In the genomic region with DNA sequence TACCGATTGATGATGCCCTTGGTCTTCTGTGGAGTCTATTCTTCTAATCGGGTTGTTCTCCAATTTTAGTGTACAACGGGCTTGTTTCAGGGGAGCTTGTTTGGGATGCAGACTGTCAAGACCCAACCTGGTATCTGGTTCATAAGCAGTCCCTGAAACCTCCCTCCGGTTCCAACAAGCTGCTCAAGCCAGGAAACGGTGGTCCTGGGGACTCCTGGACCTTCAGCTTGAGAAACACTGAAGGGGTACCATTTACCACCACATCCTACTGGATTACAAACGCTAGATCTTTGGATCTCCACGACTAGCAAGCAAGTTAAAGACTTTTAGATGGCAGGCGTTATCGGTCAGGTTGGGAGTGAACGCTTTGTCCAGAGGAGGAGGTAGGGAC, we compare ENCODE assay signal across 8 cellular contexts. TPM values are rescaled to one million over a fixed set of nuclear protein-coding genes. Genes with fewer than 3 reads are reported as not detected.
DNase-seq lines count a peak whose midpoint lies in the region; FAIRE-seq and TF ChIP-seq lines count a peak whose summit lies in the region.

No MANE protein-coding gene starts in this region.

- peak overlapping the region; percentile 87 to 94 for H3K4me3 ChIP-seq in CD4-positive, alpha-beta memory T cell (ENCODE audit: low read length in 2 of 2)
- H3K4me3 ChIP-seq in KMS-11 (IDR thresholded peaks at IDR 0.05; ENCODE audit: insufficient read depth, low read depth, low read length) (no peak overlapping the region), dorsolateral prefrontal cortex (peak overlapping the region; percentile 44 to 94 (median 82)), neuronal stem cell (ENCODE audit: low read length in 2 of 2) (peak overlapping the region; percentile 84 to 87)

- no peak overlapping the region for H4K8ac ChIP-seq in neuronal stem cell (ENCODE audit: low read depth, low read length)

- H3K4ac ChIP-seq in neuronal stem cell (ENCODE audit: low read length): no peak overlapping the region

- no peaks in the 10 kb centered on the region for H3K9me3 ChIP-seq in CD4-positive, alpha-beta memory T cell (ENCODE audit: control insufficient read depth in 1 of 2, low read length in 2 of 2)
- H3K9me3 ChIP-seq in neuronal stem cell (replicated peaks in 1 of 2; ENCODE audit: control insufficient read depth in 2 of 2, insufficient read depth in 1 of 2, low read depth in 1 of 2, low read length in 2 of 2): no peaks in the 10 kb centered on the region

- peak overlapping the region; percentile 86 to 100 (median 98) for H3K4me3 Mint-ChIP-seq in CD4-positive, alpha-beta memory T cell

- no peak overlapping the region for H4K91ac ChIP-seq in neuronal stem cell (ENCODE audit: low read depth, low read length, poor library complexity)

- DNase-seq in CD4-positive, alpha-beta memory T cell: no peak
- DNase-seq in dorsolateral prefrontal cortex (no peak), neuronal stem cell (ENCODE audit: low spot score) (no peak), HTR-8/SVneo (ENCODE audit: insufficient read length, low spot score) (no peak), GOT3 (lab: John Stamatoyannopoulos, UW) (no peak), inferior parietal cortex (ENCODE audit: extremely low spot score) (no peak), dermis blood vessel endothelial cell (no peak)

- POLR2A ChIA-PET in CD4-positive, alpha-beta memory T cell (lab: Charles Lee; ENCODE audit: partially characterized antibody): interaction anchor here (0.7 to 4.3 kb wide), 34 partner anchors 9 to 795 kb away, joined by 3 to 195 read pairs (median 6); partner anchors contain the start of genes VPS4B and ZCCHC2

- H3K27ac Mint-ChIP-seq in CD4-positive, alpha-beta memory T cell: peak overlapping the region; percentile 83 to 97 (median 92)

- no peaks in the 10 kb centered on the region for H3K27me3 ChIP-seq in CD4-positive, alpha-beta memory T cell (ENCODE audit: insufficient read depth, low read length)
- H3K27me3 ChIP-seq in KMS-11 (ENCODE audit: insufficient read depth, low read depth): no peaks in the 10 kb centered on the region
- no peaks in the 10 kb centered on the region for H3K27me3 ChIP-seq in dorsolateral prefrontal cortex
- no peaks in the 10 kb centered on the region for H3K27me3 ChIP-seq in neuronal stem cell (ENCODE audit: control insufficient read depth in 3 of 3, insufficient read depth in 3 of 3, low read depth in 1 of 3, low read length in 3 of 3)

- H3K79me2 ChIP-seq in KMS-11 (ENCODE audit: insufficient read depth, low read depth): peaks cover 68% of the 10 kb centered on the region

- 0 out of 2 replicates have a peak, but pooled peaks cover 6% of the 10 kb centered on the region for H4K20me1 ChIP-seq in KMS-11 (ENCODE audit: insufficient read depth)

- intact Hi-C loops in CD4-positive, alpha-beta memory T cell (cut with micrococcal nuclease): loop anchor here (1.0 to 5.0 kb wide), 3 partner anchors 121 to 795 kb away; partner anchors contain the start of gene ZCCHC2
- intact Hi-C loops in dorsolateral prefrontal cortex (cut with DNase I): loop anchor here in 1 of 2 donors (2.0 to 5.0 kb wide), 2 partner anchors 55 to 80 kb away; no protein-coding TSS in a partner anchor

- H3K36me3 Mint-ChIP-seq in CD4-positive, alpha-beta memory T cell: peaks cover 14 to 29% of the 10 kb centered on the region in 2 donors

- WGBS in neuronal stem cell (ENCODE audit: extremely low coverage in 2 of 2, insufficient read length in 2 of 2, insufficient replicate concordance in 1 of 2), 2 donors: no CpG with 5 or more reads among the region's 10 CpGs

- TF ChIP-seq CTCF in KMS-11 (conservative IDR thresholded peaks at IDR 0.05; ENCODE audit: low read depth, low read length) (no peak), dorsolateral prefrontal cortex (IDR thresholded peaks at IDR 0.05 in 54 of 56, conservative IDR thresholded peaks at IDR 0.05 in 2 of 56; ENCODE audit: low read depth in 1 of 56, partially characterized antibody in 56 of 56) (no peak)

- H2BK12ac ChIP-seq in neuronal stem cell (ENCODE audit: low read length): no peak overlapping the region

- H2AK5ac ChIP-seq in neuronal stem cell (ENCODE audit: low read depth, low read length): no peak overlapping the region

- peaks cover 53% of the 10 kb centered on the region for H3K4me1 ChIP-seq in CD4-positive, alpha-beta memory T cell (ENCODE audit: insufficient read depth, low read length)
- H3K4me1 ChIP-seq in KMS-11 (ENCODE audit: low read depth, poor library complexity, severe bottlenecking) (peaks cover 61% of the 10 kb centered on the region), neuronal stem cell (ENCODE audit: control insufficient read depth in 2 of 2, insufficient read depth in 1 of 2, low read depth in 1 of 2, low read length in 2 of 2) (peaks cover 10 to 15% of the 10 kb centered on the region in 2 donors)

- H3K36me3 ChIP-seq in CD4-positive, alpha-beta memory T cell (ENCODE audit: insufficient read depth, low read length): no peaks in the 10 kb centered on the region
- H3K36me3 ChIP-seq in KMS-11 (ENCODE audit: insufficient read depth) (no peaks in the 10 kb centered on the region), neuronal stem cell (replicated peaks in 1 of 2; ENCODE audit: control insufficient read depth in 2 of 2, insufficient read depth in 2 of 2, low read length in 2 of 2) (no peaks in the 10 kb centered on the region)

- H2AFZ ChIP-seq in KMS-11 (ENCODE audit: low read depth): no peak overlapping the region; the same call in 1 of the 2 replicates
- H2AFZ ChIP-seq in neuronal stem cell (ENCODE audit: low read length): peak overlapping the region; percentile 81

- peaks cover 28 to 84% (median 44%) of the 10 kb centered on the region in 4 donors for H3K4me1 Mint-ChIP-seq in CD4-positive, alpha-beta memory T cell

- FAIRE-seq in HTR-8/SVneo (lab: Jason Lieb, UNC): no peak

- no peak overlapping the region for H3K18ac ChIP-seq in neuronal stem cell (ENCODE audit: low read length)

- H3K9me3 Mint-ChIP-seq in CD4-positive, alpha-beta memory T cell: no peaks in the 10 kb centered on the region

- H3K9ac ChIP-seq in KMS-11: peak overlapping the region; percentile 81; the same call in 1 of the 2 replicates
- no peak overlapping the region for H3K9ac ChIP-seq in neuronal stem cell (ENCODE audit: low read depth, low read length, poor library complexity)

- CTCF ChIA-PET in CD4-positive, alpha-beta memory T cell (lab: Charles Lee; ENCODE audit: partially characterized antibody): interaction anchor here (0.8 to 3.9 kb wide), 51 partner anchors 9 to 301 kb away, joined by 3 to 139 read pairs (median 7); no protein-coding TSS in a partner anchor

- H3K4me2 ChIP-seq in KMS-11: peak overlapping the region; percentile 91
- peak overlapping the region; percentile 88 for H3K4me2 ChIP-seq in neuronal stem cell (ENCODE audit: insufficient read depth, low read length, poor library complexity, severe bottlenecking)

- H2BK5ac ChIP-seq in neuronal stem cell (ENCODE audit: low read length): no peak overlapping the region

- no peak overlapping the region for H3K14ac ChIP-seq in neuronal stem cell (ENCODE audit: low read length)

- no peak overlapping the region for H2BK15ac ChIP-seq in neuronal stem cell (ENCODE audit: low read length)

- no peak overlapping the region for H3K23ac ChIP-seq in neuronal stem cell (ENCODE audit: low read depth, low read length, poor library complexity)

- no peaks in the 10 kb centered on the region for H3K27me3 Mint-ChIP-seq in CD4-positive, alpha-beta memory T cell

- H3K79me1 ChIP-seq in neuronal stem cell (ENCODE audit: low read depth, low read length): no peaks in the 10 kb centered on the region

- H2BK120ac ChIP-seq in neuronal stem cell (ENCODE audit: low read depth, low read length): no peak overlapping the region

- peak overlapping the region; percentile 80 for H3K27ac ChIP-seq in CD4-positive, alpha-beta memory T cell (ENCODE audit: low read depth, low read length)
- H3K27ac ChIP-seq in KMS-11 (peak overlapping the region; percentile 14; the same call in 1 of the 2 replicates), dorsolateral prefrontal cortex (peak overlapping the region in 54 of 59 donors; percentile 7 to 93 (median 82)), neuronal stem cell (replicated peaks; ENCODE audit: low read length) (no peak overlapping the region)

RNA-seq across cellular contexts. Expression of gene BCL2, which starts 2.0 kb away (rescaled TPM):
- total RNA-seq in CD4-positive, alpha-beta memory T cell: 10 to 100 TPM; 40.8 to 42.7 TPM
- 10 to 100 TPM; 28.5 to 50.4 TPM for polyA plus RNA-seq in CD4-positive, alpha-beta memory T cell
- total RNA-seq in dorsolateral prefrontal cortex: 10 to 100 TPM; 15.7 to 46.8 (median 25.1) TPM
- 10.8 TPM for polyA plus RNA-seq in neuronal stem cell (2013, experiment 1 of 2)
- 10.2 TPM for polyA plus RNA-seq in neuronal stem cell (2013, experiment 2 of 2)
- total RNA-seq in dermis blood vessel endothelial cell: 0.88 and 1.4 TPM in 2 replicates

RNA-seq across cellular contexts. Expression of gene KDSR, which starts 49.5 kb away (rescaled TPM):
- total RNA-seq in CD4-positive, alpha-beta memory T cell: 10 to 100 TPM; 59.4 to 61.7 TPM
- 100 to 1,000 TPM; 108 to 134 TPM for polyA plus RNA-seq in CD4-positive, alpha-beta memory T cell
- total RNA-seq in dorsolateral prefrontal cortex (100 to 1,000 TPM in 1 of 120 experiments, 10 to 100 TPM in 119; 43.2 to 111 (median 58.5) TPM), dermis blood vessel endothelial cell (26.5 and 34.9 TPM in 2 replicates)
- 14.8 TPM for polyA plus RNA-seq in neuronal stem cell (2013, experiment 1 of 2)
- 15.2 TPM for polyA plus RNA-seq in neuronal stem cell (2013, experiment 2 of 2)
